Comparison of ENCODE assay signal across 36 cellular contexts in the genomic region with DNA sequence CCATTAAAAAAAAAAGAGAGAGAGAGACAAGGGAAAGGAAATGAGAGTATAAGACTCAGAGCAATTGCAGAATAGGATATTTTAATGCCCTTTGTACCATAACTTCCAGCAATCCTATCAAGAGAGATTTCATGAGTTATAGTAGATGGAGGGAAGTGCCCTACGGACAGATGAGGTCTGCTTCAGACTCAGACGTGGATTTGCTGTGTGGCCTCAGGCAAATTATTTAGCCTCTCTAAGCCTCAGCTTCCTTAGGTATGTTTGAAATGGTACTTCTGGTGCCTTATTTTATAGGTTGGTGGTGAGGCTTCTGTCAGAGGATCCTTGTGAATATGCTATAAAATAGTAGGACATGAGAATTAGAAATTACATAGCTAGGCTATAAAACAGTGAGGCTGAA.
"Had no signal": no experiment of that assay in that cellular context is flagged by ENCODE, and none has a peak within 500 bp of the region (broad histone marks: within the 10 kb centered on the region; RNA-seq: fewer than 3 reads in every experiment).

No MANE protein-coding gene starts in this region.

- H3K27me3 ChIP-seq: ascending aorta, cardiac muscle cell had no signal

- H3K4me1 ChIP-seq: ascending aorta had no signal

- H3K4me1 Mint-ChIP-seq: activated B cell treated with CpG ODN at 0.5 μM for 24 hours; activated CD4-positive, alpha-beta T cell treated with anti-CD3 and anti-CD28 coated beads, Interleukin-2, amount 10 ng/mL, durations not matched to agents 24 days and 14 days; activated naive CD8-positive, alpha-beta T cell treated with anti-CD3 and anti-CD28 coated beads for 36 hours; activated T-helper 17 cell treated with anti-CD3 and anti-CD28 coated beads, Interleukin-2, amount 50 U/mL, for 72 hours; brain; central memory CD8-positive, alpha-beta T cell had no signal

- H3K27ac ChIP-seq: ascending aorta, cardiac muscle cell, VCaP had no signal

- H3K9me3 Mint-ChIP-seq: activated CD4-positive, alpha-beta T cell treated with anti-CD3 and anti-CD28 coated beads, Interleukin-2, amount 10 ng/mL, durations not matched to agents 24 days and 14 days; activated T-helper 1 cell treated with anti-CD3 and anti-CD28 coated beads, Interleukin-12 subunit alpha, Interleukin-12 subunit beta, Interleukin-2, Interleukin-4 antibody, amounts not matched to agents 30 ng/mL and 10 ng/mL and 1 ng/mL, durations not matched to agents 14 hours and 24 hours and 36 hours; activated T-helper 17 cell treated with anti-CD3 and anti-CD28 coated beads, Interleukin-2, amount 50 U/mL, for 72 hours; T-helper 2 cell treated with Interferon-gamma antibody and Interleukin-4, amounts not matched to agents 5 μg/mL and 100 μg/mL, for 36 hours had no signal

- H3K27ac Mint-ChIP-seq: activated B cell treated with CpG ODN at 0.5 μM for 24 hours; activated CD4-positive, alpha-beta memory T cell treated with anti-CD3 and anti-CD28 coated beads for 36 hours; activated CD4-positive, alpha-beta T cell treated with anti-CD3 and anti-CD28 coated beads, Interleukin-2, amount 10 ng/mL, durations not matched to agents 24 days and 14 days; activated CD8-positive, alpha-beta T cell treated with anti-CD3 and anti-CD28 coated beads for 36 hours; activated naive CD4-positive, alpha-beta T cell treated with anti-CD3 and anti-CD28 coated beads for 36 hours; activated naive CD4-positive, alpha-beta T cell treated with anti-CD3 and anti-CD28 coated beads, Interleukin-2, amount 50 U/mL, for 72 hours; activated naive CD8-positive, alpha-beta T cell treated with anti-CD3 and anti-CD28 coated beads for 36 hours; activated T-cell treated with anti-CD3 and anti-CD28 coated beads, Interleukin-2, amount 50 U/mL, for 72 hours; activated T-helper 1 cell treated with anti-CD3 and anti-CD28 coated beads, Interleukin-12 subunit alpha, Interleukin-12 subunit beta, Interleukin-2, Interleukin-4 antibody, amounts not matched to agents 30 ng/mL and 10 ng/mL and 1 ng/mL, durations not matched to agents 14 hours and 24 hours and 36 hours; activated T-helper 17 cell treated with anti-CD3 and anti-CD28 coated beads, Interleukin-2, amount 50 U/mL, for 72 hours; brain; T-helper 1 cell treated with Interleukin-12 subunit alpha and Interleukin-12 subunit beta and Interleukin-4 antibody, amounts not matched to agents 30 μg/mL and 1 μg/mL, for 36 hours; T-helper 2 cell treated with Interferon-gamma antibody and Interleukin-4, amounts not matched to agents 5 μg/mL and 100 μg/mL, for 36 hours had no signal

- H3K27me3 Mint-ChIP-seq: activated B cell treated with CpG ODN at 0.5 μM for 24 hours; activated CD4-positive, alpha-beta memory T cell treated with anti-CD3 and anti-CD28 coated beads for 36 hours; activated CD4-positive, alpha-beta T cell treated with anti-CD3 and anti-CD28 coated beads, Interleukin-2, amount 10 ng/mL, durations not matched to agents 24 days and 14 days; activated naive CD8-positive, alpha-beta T cell treated with anti-CD3 and anti-CD28 coated beads for 36 hours; activated T-helper 17 cell treated with anti-CD3 and anti-CD28 coated beads, Interleukin-2, amount 50 U/mL, for 72 hours; central memory CD8-positive, alpha-beta T cell had no signal

- H3K36me3 Mint-ChIP-seq: activated CD4-positive, alpha-beta memory T cell treated with anti-CD3 and anti-CD28 coated beads for 36 hours; activated naive CD4-positive, alpha-beta T cell treated with anti-CD3 and anti-CD28 coated beads, Interleukin-2, amount 50 U/mL, for 72 hours; activated naive CD8-positive, alpha-beta T cell treated with anti-CD3 and anti-CD28 coated beads for 36 hours; brain had no signal

- DNase-seq: activated B cell treated with CpG ODN at 0.5 μM for 24 hours; activated CD4-positive, alpha-beta memory T cell treated with anti-CD3 and anti-CD28 coated beads for 36 hours; activated CD4-positive, alpha-beta T cell treated with anti-CD3 and anti-CD28 coated beads for 4 hours; activated CD4-positive, alpha-beta T cell treated with anti-CD3 and anti-CD28 coated beads, Interleukin-2, amount 10 ng/mL, durations not matched to agents 24 days and 14 days; activated CD4-positive, alpha-beta T cell treated with anti-CD3 and anti-CD28 coated beads, Interleukin-2, amount 50 U/mL, for 1 hour; activated CD4-positive, alpha-beta T cell treated with anti-CD3 and anti-CD28 coated beads, Interleukin-2, amount 50 U/mL, for 4 hours; activated CD4-positive, CD25-positive, alpha-beta regulatory T cell treated with anti-CD3 and anti-CD28 coated beads, Interleukin-2, amount 50 U/mL, for 72 hours; activated CD8-positive, alpha-beta memory T cell treated with anti-CD3 and anti-CD28 coated beads, Interleukin-2, amount 50 U/mL, for 4 hours; activated CD8-positive, alpha-beta T cell treated with anti-CD3 and anti-CD28 coated beads for 36 hours; activated effector memory CD4-positive, alpha-beta T cell treated with anti-CD3 and anti-CD28 coated beads, Interleukin-2, amount 50 U/mL, for 16 hours; activated gamma-delta T cell treated with Interleukin-2 at 50 U/mL for 16 hours; activated naive CD4-positive, alpha-beta T cell; activated naive CD4-positive, alpha-beta T cell treated with anti-CD3 and anti-CD28 coated beads for 36 hours; activated naive CD4-positive, alpha-beta T cell treated with anti-CD3 and anti-CD28 coated beads, Interleukin-2, amount 50 U/mL, for 16 hours; activated naive CD8-positive, alpha-beta T cell treated with anti-CD3 and anti-CD28 coated beads for 36 hours; activated T-cell treated with anti-CD3 and anti-CD28 coated beads for 4 hours; activated T-cell treated with anti-CD3 and anti-CD28 coated beads, Interleukin-2, amount 50 U/mL, for 1 hour; activated T-cell treated with anti-CD3 and anti-CD28 coated beads, Interleukin-2, amount 50 U/mL, for 4 hours; activated T-cell treated with anti-CD3 and anti-CD28 coated beads, Interleukin-2, amount 50 U/mL, for 72 hours; amygdala; anterior cingulate cortex; caudate nucleus; cerebellar nuclear complex; T-helper 1 cell; T-helper 2 cell; T-helper 9 cell had no signal

- H3K36me3 ChIP-seq: ascending aorta, cardiac muscle cell had no signal

- H3K4me3 Mint-ChIP-seq: activated B cell treated with CpG ODN at 0.5 μM for 24 hours; activated CD4-positive, alpha-beta memory T cell treated with anti-CD3 and anti-CD28 coated beads for 36 hours; activated CD4-positive, alpha-beta T cell treated with anti-CD3 and anti-CD28 coated beads, Interleukin-2, amount 10 ng/mL, durations not matched to agents 24 days and 14 days; activated CD8-positive, alpha-beta T cell treated with anti-CD3 and anti-CD28 coated beads for 36 hours; activated naive CD4-positive, alpha-beta T cell treated with anti-CD3 and anti-CD28 coated beads for 36 hours; activated naive CD8-positive, alpha-beta T cell treated with anti-CD3 and anti-CD28 coated beads for 36 hours; activated T-cell treated with anti-CD3 and anti-CD28 coated beads, Interleukin-2, amount 50 U/mL, for 4 hours; activated T-cell treated with anti-CD3 and anti-CD28 coated beads, Interleukin-2, amount 50 U/mL, for 72 hours; activated T-helper 1 cell treated with anti-CD3 and anti-CD28 coated beads, Interleukin-12 subunit alpha, Interleukin-12 subunit beta, Interleukin-2, Interleukin-4 antibody, amounts not matched to agents 30 ng/mL and 10 ng/mL and 1 ng/mL, durations not matched to agents 14 hours and 24 hours and 36 hours; activated T-helper 17 cell treated with anti-CD3 and anti-CD28 coated beads, Interleukin-2, amount 50 U/mL, for 72 hours; brain; central memory CD8-positive, alpha-beta T cell; T-helper 1 cell treated with Interleukin-12 subunit alpha and Interleukin-12 subunit beta and Interleukin-4 antibody, amounts not matched to agents 30 μg/mL and 1 μg/mL, for 36 hours; T-helper 2 cell treated with Interferon-gamma antibody and Interleukin-4, amounts not matched to agents 5 μg/mL and 100 μg/mL, for 36 hours had no signal

- H3K4me3 ChIP-seq: ascending aorta, cardiac muscle cell had no signal

- ATAC-seq: activated CD8-positive, alpha-beta T cell treated with anti-CD3 and anti-CD28 coated beads for 36 hours; activated naive CD4-positive, alpha-beta T cell treated with anti-CD3 and anti-CD28 coated beads, Interleukin-2, amount 50 U/mL, for 72 hours; activated T-cell treated with anti-CD3 and anti-CD28 coated beads, Interleukin-2, amount 50 U/mL, for 4 hours; activated T-cell treated with anti-CD3 and anti-CD28 coated beads, Interleukin-2, amount 50 U/mL, for 72 hours; activated T-helper 17 cell treated with anti-CD3 and anti-CD28 coated beads, Interleukin-2, amount 50 U/mL, for 72 hours had no signal
